25 cellular contexts compared by ENCODE assay signal in the genomic region with DNA sequence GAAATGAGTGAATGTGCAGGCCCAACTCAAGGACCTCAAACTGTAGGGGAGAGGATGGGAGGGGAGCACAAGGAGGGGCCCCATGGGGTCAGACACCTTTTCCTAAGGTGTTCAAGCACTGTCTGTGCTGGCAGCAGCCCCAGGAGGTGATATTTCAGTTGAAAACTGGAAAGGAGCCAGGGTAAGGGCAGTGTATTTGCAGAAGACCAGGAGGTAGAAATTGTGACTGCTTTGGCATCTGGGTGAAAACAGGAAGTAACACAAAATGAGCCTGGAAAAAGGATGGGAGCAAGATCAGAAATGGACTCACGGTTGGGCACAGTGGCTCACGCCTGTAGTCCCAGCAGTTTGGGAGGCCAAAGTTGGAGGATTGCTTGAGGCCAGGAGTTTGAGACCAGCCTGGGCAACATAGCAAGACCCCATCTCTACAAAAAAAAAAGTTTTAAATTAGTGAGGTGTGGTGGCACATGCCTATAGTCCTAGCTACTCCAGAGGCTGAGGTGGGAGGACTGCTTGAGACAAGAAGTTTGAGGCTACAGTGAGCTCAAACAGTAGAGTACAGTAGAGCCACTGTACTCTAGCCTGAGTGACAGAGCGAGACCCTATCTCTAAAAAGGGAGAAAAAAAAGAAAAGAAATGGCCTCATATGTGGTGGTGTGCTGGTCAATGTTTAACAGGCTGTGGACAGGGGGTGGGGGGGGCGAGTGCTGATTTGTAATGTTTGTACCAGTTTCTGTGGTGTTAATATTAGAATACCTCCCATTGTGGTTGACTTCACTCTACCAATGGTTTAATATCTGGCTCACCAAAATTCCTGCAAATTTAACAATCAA.
DNase-seq lines count a peak whose midpoint lies in the region; ATAC-seq, FAIRE-seq and TF ChIP-seq lines count a peak whose summit lies in the region.
"Had no signal": no experiment of that assay in that cellular context is flagged by ENCODE, and none has a peak within 500 bp of the region (broad histone marks: within the 10 kb centered on the region; RNA-seq: fewer than 3 reads in every experiment).

No MANE protein-coding gene starts in this region.

- peaks cover 2% of the 10 kb centered on the region for H3K27me3 Mint-ChIP-seq in neural progenitor cell (ENCODE audit: insufficient read depth, low read depth)
- H3K27me3 Mint-ChIP-seq in CD8-positive, alpha-beta memory T cell = peaks cover 8 to 30% of the 10 kb centered on the region in 2 donors
- H3K27me3 Mint-ChIP-seq in activated T-cell treated with anti-CD3 and anti-CD28 coated beads, Interleukin-2, amount 50 U/mL, for 4 hours (ENCODE audit: low read depth) = peaks cover 15% of the 10 kb centered on the region

- ATAC-seq in GM18511 (IDR thresholded peaks at IDR 0.05; ENCODE audit: unreplicated experiment) = peak; percentile 53
- ATAC-seq in K562 = no peak
- no peak for ATAC-seq in activated T-cell treated with anti-CD3 and anti-CD28 coated beads, Interleukin-2, amount 50 U/mL, for 4 hours
- ATAC-seq: left lung; naive thymus-derived CD8-positive, alpha-beta T cell; Right ventricle myocardium inferior; sciatic nerve; stimulated activated naive CD8-positive, alpha-beta T cell treated with anti-CD3 and anti-CD28 coated beads, Interleukin-15, Interleukin-2, amounts not matched to agents 100 U/mL and 50 U/mL, for 24 hours had no signal

- no peak overlapping the region for H3K4me3 ChIP-seq in HL-60 (replicated peaks; ENCODE audit: insufficient read depth, low read length)
- H3K4me3 ChIP-seq in K562 = no peak overlapping the region
- H3K4me3 ChIP-seq in neural progenitor cell = no peak overlapping the region
- H3K4me3 ChIP-seq in CD8-positive, alpha-beta memory T cell (ENCODE audit: low read length) = no peak overlapping the region
- H3K4me3 ChIP-seq: esophagus squamous epithelium, hepatocyte, left lung, thoracic aorta had no signal

- no peaks in the 10 kb centered on the region for H3K27me3 ChIP-seq in HL-60 (ENCODE audit: insufficient read depth, poor library complexity, severe bottlenecking)
- peaks cover 51 to 63% of the 10 kb centered on the region in 2 experiments for H3K27me3 ChIP-seq in K562 (ENCODE audit: control insufficient read depth in 2 of 2, insufficient read depth in 2 of 2, low read length in 2 of 2)
- H3K27me3 ChIP-seq in neural progenitor cell = no peaks in the 10 kb centered on the region
- H3K27me3 ChIP-seq in CD8-positive, alpha-beta memory T cell (ENCODE audit: insufficient read depth, low read length, poor library complexity, severe bottlenecking) = no peaks in the 10 kb centered on the region
- H3K27me3 ChIP-seq: hepatocyte, left lung had no signal

- CTCF ChIA-PET in K562 (lab: Yijun Ruan, JAX; ENCODE audit: low intra/inter-chr PET ratio) = no interaction called here
- CTCF ChIA-PET in CD8-positive, alpha-beta memory T cell (lab: Charles Lee) = no interaction called here

- no peaks in the 10 kb centered on the region for H3K9me3 Mint-ChIP-seq in neural progenitor cell
- H3K9me3 Mint-ChIP-seq in CD8-positive, alpha-beta memory T cell = no peaks in the 10 kb centered on the region
- H3K9me3 Mint-ChIP-seq in activated T-cell treated with anti-CD3 and anti-CD28 coated beads, Interleukin-2, amount 50 U/mL, for 4 hours = no peaks in the 10 kb centered on the region
- H3K9me3 Mint-ChIP-seq: activated B cell treated with CpG ODN at 0.5 μM for 24 hours, mesothelial cell of epicardium had no signal

- no peak for TF ChIP-seq RAD21 in K562 (CRISPR knock-in tag; conservative IDR thresholded peaks at IDR 0.05 in 1 of 2, IDR thresholded peaks at IDR 0.05 in 1 of 2)

- H3K4me1 Mint-ChIP-seq in neural progenitor cell = peaks cover 8% of the 10 kb centered on the region
- no peaks in the 10 kb centered on the region for H3K4me1 Mint-ChIP-seq in CD8-positive, alpha-beta memory T cell
- H3K4me1 Mint-ChIP-seq in activated T-cell treated with anti-CD3 and anti-CD28 coated beads, Interleukin-2, amount 50 U/mL, for 4 hours (ENCODE audit: low read depth) = no peaks in the 10 kb centered on the region
- H3K4me1 Mint-ChIP-seq: activated B cell treated with CpG ODN at 0.5 μM for 24 hours; naive thymus-derived CD8-positive, alpha-beta T cell had no signal

- no peak for TF ChIP-seq EP300 in K562 (IDR thresholded peaks at IDR 0.05; ENCODE audit: low read length)

- H3K9ac ChIP-seq in K562 (ENCODE audit: insufficient read depth in 1 of 2, low read depth in 2 of 2, low read length in 2 of 2) (no peak overlapping the region), neural progenitor cell (no peak overlapping the region)

- TF ChIP-seq CTCF in HL-60 (IDR thresholded peaks at IDR 0.05; ENCODE audit: insufficient read depth, low read length) = no peak
- TF ChIP-seq CTCF in K562 (IDR thresholded peaks at IDR 0.05 in 2 of 3, conservative IDR thresholded peaks at IDR 0.05 in 1 of 3; ENCODE audit: insufficient read depth in 2 of 3, low read depth in 1 of 3, low read length in 3 of 3) = no peak
- no peak for TF ChIP-seq CTCF in neural progenitor cell (IDR thresholded peaks at IDR 0.05)

- no peak overlapping the region for H3K27ac Mint-ChIP-seq in neural progenitor cell
- peak overlapping the region in 1 of 8 donors; percentile 79 for H3K27ac Mint-ChIP-seq in CD8-positive, alpha-beta memory T cell
- H3K27ac Mint-ChIP-seq: activated B cell treated with CpG ODN at 0.5 μM for 24 hours; naive thymus-derived CD8-positive, alpha-beta T cell had no signal

- no peaks in the 10 kb centered on the region; a peak in 1 of 5 replicates for H3K4me1 ChIP-seq in K562 (replicated peaks in 1 of 2; ENCODE audit: control insufficient read depth in 2 of 2, insufficient read depth in 2 of 2, low read length in 2 of 2)
- peaks cover 7% of the 10 kb centered on the region for H3K4me1 ChIP-seq in neural progenitor cell
- no peaks in the 10 kb centered on the region for H3K4me1 ChIP-seq in CD8-positive, alpha-beta memory T cell (ENCODE audit: insufficient read depth, low read length)
- H3K4me1 ChIP-seq: left lung had no signal

- no peak for FAIRE-seq in K562 (lab: Jason Lieb, UNC)
- FAIRE-seq: frontal cortex had no signal

- H3K27ac ChIP-seq in HL-60 (replicated peaks) (0 out of 2 replicates have a peak overlapping the region, but pooled peaks have one; percentile 24), K562 (ENCODE audit: extremely low read depth, low read depth, low read length) (no peak overlapping the region), neural progenitor cell (no peak overlapping the region)
- no peak overlapping the region for H3K27ac ChIP-seq in CD8-positive, alpha-beta memory T cell (ENCODE audit: low read depth, low read length)
- H3K27ac ChIP-seq: esophagus squamous epithelium, hepatocyte, left lung, thoracic aorta had no signal

- POLR2A ChIA-PET in K562 (lab: Yijun Ruan, JAX) = interaction anchor here (0.5 to 0.6 kb wide), 2 partner anchors 145 to 406 kb away, joined by 3 read pairs; no protein-coding TSS in a partner anchor
- POLR2A ChIA-PET in CD8-positive, alpha-beta memory T cell (lab: Charles Lee) = no interaction called here

- no peak for TF ChIP-seq POLR2A in K562 (conservative IDR thresholded peaks at IDR 0.05)

- H2AFZ ChIP-seq in K562 (ENCODE audit: low read depth, low read length) (no peak overlapping the region), neural progenitor cell (replicated peaks) (peak overlapping the region; percentile 83)
- H2AFZ ChIP-seq: hepatocyte had no signal

- H3K4me2 ChIP-seq in K562 (ENCODE audit: insufficient read depth, low read length) (no peak overlapping the region), neural progenitor cell (no peak overlapping the region)
- H3K4me2 ChIP-seq: hepatocyte had no signal

- intact Hi-C loops in K562 (cut with micrococcal nuclease) = no loop called here

- no peaks in the 10 kb centered on the region for H3K36me3 ChIP-seq in K562 (ENCODE audit: control insufficient read depth, insufficient read depth, low read length)
- H3K36me3 ChIP-seq in neural progenitor cell = no peaks in the 10 kb centered on the region
- no peaks in the 10 kb centered on the region for H3K36me3 ChIP-seq in CD8-positive, alpha-beta memory T cell (ENCODE audit: insufficient read depth, low read length)
- H3K36me3 ChIP-seq: esophagus squamous epithelium, left lung, thoracic aorta had no signal

- WGBS in K562 (ENCODE audit: insufficient coverage, low coverage, missing lambda C conversion rate) = 2% methylated on average over 3 of the region's 4 CpGs

- H4K20me1 ChIP-seq in K562 (replicated peaks; ENCODE audit: control insufficient read depth, insufficient read depth, low read length) = no peaks in the 10 kb centered on the region
- no peaks in the 10 kb centered on the region for H4K20me1 ChIP-seq in neural progenitor cell (ENCODE audit: low read depth)

- no TSS peak for BruUV-seq in K562 (replicated peaks; lab: Mats Ljungman, UMichigan)

- no peaks in the 10 kb centered on the region for H3K9me1 ChIP-seq in K562 (ENCODE audit: control insufficient read depth, insufficient read depth, low read length)

- peak in 1 of 2 experiments; percentile 44 for DNase-seq in HL-60 (ENCODE audit: low read depth in 1 of 2, low spot score in 1 of 2)
- DNase-seq in K562 (ENCODE audit: extremely low read depth in 1 of 4, low spot score in 3 of 4) = no peak
- no peak for DNase-seq in neural progenitor cell (ENCODE audit: low spot score)
- DNase-seq in CD8-positive, alpha-beta memory T cell = no peak
- no peak for DNase-seq in activated T-cell treated with anti-CD3 and anti-CD28 coated beads, Interleukin-2, amount 50 U/mL, for 4 hours
- no peak for DNase-seq in A172 (ENCODE audit: low spot score)
- DNase-seq: activated B cell treated with CpG ODN at 0.5 μM for 24 hours; activated naive CD4-positive, alpha-beta T cell treated with anti-CD3 and anti-CD28 coated beads, Interleukin-2, amount 50 U/mL, for 16 hours; cortex of kidney; esophagus squamous epithelium; left lung; naive thymus-derived CD8-positive, alpha-beta T cell; NCI-H1092; NCI-H1930; stimulated activated CD4-positive, alpha-beta T cell treated with anti-CD3 and anti-CD28 coated beads, Interleukin-4, amount 100 ng/mL, for 4 hours; stimulated activated naive CD8-positive, alpha-beta T cell treated with anti-CD3 and anti-CD28 coated beads, Interleukin-15, Interleukin-2, amounts not matched to agents 100 U/mL and 50 U/mL, for 24 hours; T-helper 9 cell had no signal

- H3K79me2 ChIP-seq in K562 (ENCODE audit: control insufficient read depth, insufficient read depth, low read length) (no peaks in the 10 kb centered on the region), neural progenitor cell (ENCODE audit: low read depth) (no peaks in the 10 kb centered on the region)
- H3K79me2 ChIP-seq: hepatocyte had no signal

- H3K9me3 ChIP-seq in K562 (replicated peaks; ENCODE audit: control insufficient read depth, insufficient read depth, low read depth, low read length) = no peaks in the 10 kb centered on the region
- H3K9me3 ChIP-seq in neural progenitor cell (ENCODE audit: low read depth) = no peaks in the 10 kb centered on the region
- H3K9me3 ChIP-seq in CD8-positive, alpha-beta memory T cell (ENCODE audit: low read length) = no peaks in the 10 kb centered on the region
- H3K9me3 ChIP-seq: esophagus squamous epithelium, left lung, thoracic aorta had no signal

- no peak overlapping the region for H3K4me3 Mint-ChIP-seq in neural progenitor cell
- no peak overlapping the region for H3K4me3 Mint-ChIP-seq in CD8-positive, alpha-beta memory T cell
- H3K4me3 Mint-ChIP-seq in activated T-cell treated with anti-CD3 and anti-CD28 coated beads, Interleukin-2, amount 50 U/mL, for 4 hours = no peak overlapping the region
- H3K4me3 Mint-ChIP-seq: activated B cell treated with CpG ODN at 0.5 μM for 24 hours; CD14-positive monocyte; mesothelial cell of epicardium; naive thymus-derived CD8-positive, alpha-beta T cell had no signal

- no peaks in the 10 kb centered on the region for H3K36me3 Mint-ChIP-seq in neural progenitor cell
- peaks cover 0 to 3% (median 0%) of the 10 kb centered on the region in 3 donors for H3K36me3 Mint-ChIP-seq in CD8-positive, alpha-beta memory T cell
- H3K36me3 Mint-ChIP-seq in activated T-cell treated with anti-CD3 and anti-CD28 coated beads, Interleukin-2, amount 50 U/mL, for 4 hours (ENCODE audit: insufficient read depth) = no peaks in the 10 kb centered on the region
- H3K36me3 Mint-ChIP-seq: mesothelial cell of epicardium; naive thymus-derived CD8-positive, alpha-beta T cell had no signal

- in situ Hi-C loops in K562 (cut with MboI) = no loop called here

- H3F3A ChIP-seq in neural progenitor cell (ENCODE audit: low read depth) = no peaks in the 10 kb centered on the region
